ENCODE assay signal across 8 cellular contexts in genomic region chr10:31319602-31320178, GRCh38. TPM values are rescaled to one million over a fixed set of nuclear protein-coding genes. Genes with fewer than 3 reads are reported as not detected.
DNase-seq lines count a peak whose midpoint lies in the region; ATAC-seq, FAIRE-seq and TF ChIP-seq lines count a peak whose summit lies in the region.

No MANE protein-coding gene starts in this region.

- H3K9me2 ChIP-seq in SU-DHL-6 (replicated peaks; ENCODE audit: insufficient read depth, low read length), result no peaks in the 10 kb centered on the region

- H3K4me3 Mint-ChIP-seq in nephron, result peak overlapping the region; percentile 98 to 100 (median 99)

- no peak for DNase-seq in endothelial cell of umbilical vein (ENCODE audit: low read depth, low spot score)
- no peak for DNase-seq in SKM-1 (lab: John Stamatoyannopoulos, UW; ENCODE audit: unreplicated experiment)
- no peak for DNase-seq in A172 (ENCODE audit: low spot score)

- H3K9me1 ChIP-seq in endothelial cell of umbilical vein (replicated peaks; ENCODE audit: control insufficient read depth, extremely low read depth, insufficient read depth, low read length), result peaks cover 3% of the 10 kb centered on the region

- H3K9me3 Mint-ChIP-seq in nephron, result no peaks in the 10 kb centered on the region

- intact Hi-C loops in endothelial cell of umbilical vein (cut with micrococcal nuclease), result loop anchor here (1.0 to 10.0 kb wide), 15 partner anchors 41 to 592 kb away; no protein-coding TSS in a partner anchor

- H3K27ac Mint-ChIP-seq in nephron, result peak overlapping the region in 2 of 3 experiments; percentile 94 to 95

- no TSS peak for BruUV-seq in endothelial cell of umbilical vein (replicated peaks; lab: Mats Ljungman, UMichigan)

- H3K36me3 ChIP-seq in SU-DHL-6 (ENCODE audit: low read length) (no peaks in the 10 kb centered on the region), endothelial cell of umbilical vein (ENCODE audit: control insufficient read depth in 2 of 2, extremely low read depth in 1 of 2, insufficient read depth in 2 of 2, low read length in 2 of 2) (no peaks in the 10 kb centered on the region)

- TF ChIP-seq POLR2A in GM18505 (IDR thresholded peaks at IDR 0.05; ENCODE audit: borderline replicate concordance, extremely low read depth, insufficient read depth, insufficient read length), result no peak
- no peak for TF ChIP-seq POLR2A in endothelial cell of umbilical vein (IDR thresholded peaks at IDR 0.05; ENCODE audit: low read depth, low read length)

- peak overlapping the region; percentile 94 for H3K27ac ChIP-seq in SU-DHL-6 (ENCODE audit: low read depth, low read length)
- H3K27ac ChIP-seq in endothelial cell of umbilical vein (ENCODE audit: insufficient read depth, low read depth, low read length), result peak overlapping the region; percentile 93

- H3K79me2 ChIP-seq in SU-DHL-6 (ENCODE audit: insufficient read depth, low read length) (peaks cover 64% of the 10 kb centered on the region), endothelial cell of umbilical vein (ENCODE audit: control insufficient read depth, insufficient read depth, low read length) (peaks cover 71% of the 10 kb centered on the region)

- ATAC-seq in GM18505 (IDR thresholded peaks at IDR 0.05; ENCODE audit: unreplicated experiment) (peak; percentile 16), HG02642 (IDR thresholded peaks at IDR 0.05; ENCODE audit: poor library complexity, unreplicated experiment) (peak; percentile 15), GM21786 (IDR thresholded peaks at IDR 0.05; ENCODE audit: unreplicated experiment) (no peak)

- POLR2A ChIA-PET in endothelial cell of umbilical vein (lab: Charles Lee), result interaction anchor here (0.7 kb wide), 1 partner anchor 404 kb away, joined by 3 read pairs; no protein-coding TSS in a partner anchor

- H3K4me1 ChIP-seq in endothelial cell of umbilical vein (ENCODE audit: control insufficient read depth, extremely low read depth, insufficient read depth, low read length), result peaks cover 62% of the 10 kb centered on the region

- dilution Hi-C loops in endothelial cell of umbilical vein (cut with MboI; ENCODE audit: extremely low pct_ligation_motif_present, low sequenced_read_pairs), result no loop called here

- H3K27me3 ChIP-seq in SU-DHL-6 (ENCODE audit: low read length), result no peaks in the 10 kb centered on the region
- H3K27me3 ChIP-seq in endothelial cell of umbilical vein (ENCODE audit: control insufficient read depth in 2 of 2, insufficient read depth in 2 of 2, low read length in 2 of 2), result no peaks in the 10 kb centered on the region

- H4K20me1 ChIP-seq in SU-DHL-6 (ENCODE audit: low read depth, low read length) (peaks cover 39% of the 10 kb centered on the region), endothelial cell of umbilical vein (replicated peaks; ENCODE audit: control insufficient read depth, extremely low read depth, insufficient read depth, low read length) (peaks cover 10% of the 10 kb centered on the region)

- H3K9ac ChIP-seq in SU-DHL-6 (ENCODE audit: low read length) (peak overlapping the region; percentile 96), endothelial cell of umbilical vein (replicated peaks; ENCODE audit: extremely low read depth, insufficient read depth, low read length) (peak overlapping the region; percentile 97)

- no peaks in the 10 kb centered on the region for H3K9me3 ChIP-seq in SU-DHL-6 (ENCODE audit: insufficient read depth, low read length)
- H3K9me3 ChIP-seq in endothelial cell of umbilical vein (replicated peaks; ENCODE audit: control insufficient read depth, insufficient read depth, low read length), result no peaks in the 10 kb centered on the region

- peak overlapping the region; percentile 75 for H2AFZ ChIP-seq in SU-DHL-6 (ENCODE audit: low read depth, low read length, severe bottlenecking)
- H2AFZ ChIP-seq in endothelial cell of umbilical vein (ENCODE audit: low read depth, low read length), result no peak overlapping the region

- H3K4me1 Mint-ChIP-seq in nephron, result peaks cover 55% of the 10 kb centered on the region

- peaks cover 17% of the 10 kb centered on the region for H3F3A ChIP-seq in SU-DHL-6 (ENCODE audit: insufficient read depth)

- no peaks in the 10 kb centered on the region for H3K36me3 Mint-ChIP-seq in nephron (ENCODE audit: low read depth)

- CTCF ChIA-PET in endothelial cell of umbilical vein (lab: Charles Lee), result no interaction called here

- FAIRE-seq in endothelial cell of umbilical vein (lab: Jason Lieb, UNC), result no peak

- no peaks in the 10 kb centered on the region for H3K27me3 Mint-ChIP-seq in nephron (ENCODE audit: low read depth)

- peak overlapping the region; percentile 87 for H3K4me2 ChIP-seq in SU-DHL-6 (ENCODE audit: low read depth, low read length, poor library complexity, severe bottlenecking)
- H3K4me2 ChIP-seq in endothelial cell of umbilical vein (ENCODE audit: insufficient read depth, low read length), result peak overlapping the region; percentile 99

- no peak for TF ChIP-seq CTCF in SU-DHL-6 (IDR thresholded peaks at IDR 0.05; ENCODE audit: insufficient read depth, low read length, poor library complexity, severe bottlenecking)
- no peak for TF ChIP-seq CTCF in endothelial cell of umbilical vein (IDR thresholded peaks at IDR 0.05; ENCODE audit: extremely low read depth in 1 of 2, insufficient read depth in 1 of 2, low read depth in 1 of 2, low read length in 2 of 2)
- TF ChIP-seq CTCF in nephron (IDR thresholded peaks at IDR 0.05; ENCODE audit: unreplicated experiment in 3 of 3), result no peak

- H3K4me3 ChIP-seq in SU-DHL-6 (ENCODE audit: insufficient read depth, low read length, poor library complexity, severe bottlenecking) (peak overlapping the region; percentile 76), endothelial cell of umbilical vein (replicated peaks in 1 of 3; ENCODE audit: insufficient read depth in 1 of 3, low read depth in 1 of 3, low read length in 3 of 3) (peak overlapping the region; percentile 88 to 96 (median 94))

TF ChIP-seq in endothelial cell of umbilical vein, 7 proteins besides CTCF, POLR2A, EP300 and RAD21:
- TF ChIP-seq POLR2AphosphoS5 (IDR thresholded peaks at IDR 0.05; ENCODE audit: insufficient read depth, low read depth, low read length), result peak; percentile 57
- TF ChIP-seq MAX (IDR thresholded peaks at IDR 0.05; ENCODE audit: insufficient read depth, insufficient read length), result no peak
TF ChIP-seq in endothelial cell of umbilical vein: peak in this region for 1.

RNA-seq across cellular contexts. Expression of gene ZEB1, which starts 0.7 kb away (rescaled TPM):
- 117 and 130 TPM in 2 replicates for total RNA-seq in endothelial cell of umbilical vein
- 16.2 and 19.8 TPM in 2 replicates for polyA plus RNA-seq in endothelial cell of umbilical vein
- polyA plus RNA-seq in endothelial cell of umbilical vein (2011; cell fraction: cytosol; rRNA removed), result 25.6 and 27.9 TPM in 2 replicates
- 147 and 165 TPM in 2 replicates for polyA plus RNA-seq in endothelial cell of umbilical vein (2011; cell fraction: nucleus; rRNA removed)
- polyA plus RNA-seq in endothelial cell of umbilical vein (2012), result 70.6 and 77.6 TPM in 2 replicates
- 125 and 132 TPM in 2 replicates for polyA minus RNA-seq in endothelial cell of umbilical vein
- 8.4 TPM for polyA minus RNA-seq in endothelial cell of umbilical vein (2011; cell fraction: cytosol; rRNA and poly(A)+ RNA removed)
- 450 and 456 TPM in 2 replicates for polyA minus RNA-seq in endothelial cell of umbilical vein (2011; cell fraction: nucleus; rRNA and poly(A)+ RNA removed)
- total RNA-seq in A172 (2014; rRNA removed; shearing (Covaris generic)), result 22.4 and 25.1 TPM in 2 replicates
